2 cellular contexts compared by ENCODE assay signal in genomic region chr3:38543602-38544001, GRCh38.
TF ChIP-seq lines count a peak whose summit lies in the region.

No MANE protein-coding gene starts in this region.

TF ChIP-seq in IMR-90, 13 proteins besides CTCF, POLR2A, EP300 and RAD21:
- TF ChIP-seq USF2 (IDR thresholded peaks at IDR 0.05; ENCODE audit: low read depth, low read length): no peak
- TF ChIP-seq CHD1 (IDR thresholded peaks at IDR 0.05; ENCODE audit: low read depth, low read length): no peak
- no peak for TF ChIP-seq BHLHE40 (IDR thresholded peaks at IDR 0.05; ENCODE audit: low read depth, low read length)
- no peak for TF ChIP-seq SMC3 (IDR thresholded peaks at IDR 0.05; ENCODE audit: low read depth, low read length)

TF ChIP-seq in WTC11, 78 proteins besides CTCF, POLR2A, EP300 and RAD21 (continued from another document):
- TF ChIP-seq NFATC4 (CRISPR knock-in tag; IDR thresholded peaks at IDR 0.05) (no peak), E2F4 (CRISPR knock-in tag; IDR thresholded peaks at IDR 0.05; ENCODE audit: borderline replicate concordance, low read depth) (no peak), SP1 (CRISPR knock-in tag; conservative IDR thresholded peaks at IDR 0.05) (no peak), STAT6 (CRISPR knock-in tag; conservative IDR thresholded peaks at IDR 0.05; ENCODE audit: low read depth) (no peak), RELA (CRISPR knock-in tag; IDR thresholded peaks at IDR 0.05; ENCODE audit: borderline replicate concordance) (no peak), JUN (CRISPR knock-in tag; IDR thresholded peaks at IDR 0.05) (no peak), ZNF425 (CRISPR knock-in tag; conservative IDR thresholded peaks at IDR 0.05) (no peak), EMX1 (CRISPR knock-in tag; IDR thresholded peaks at IDR 0.05) (no peak), GRHL2 (CRISPR knock-in tag; IDR thresholded peaks at IDR 0.05; ENCODE audit: insufficient replicate concordance, severe bottlenecking) (no peak)
